8 cellular contexts compared by ENCODE assay signal in genomic region chr15:28021281-28022039, GRCh38.
DNase-seq lines count a peak whose midpoint lies in the region; ATAC-seq and TF ChIP-seq lines count a peak whose summit lies in the region.

No MANE protein-coding gene starts in this region.

- no peak overlapping the region for H3K4me3 ChIP-seq in mucosa of descending colon
- H3K4me3 ChIP-seq in stomach = no peak overlapping the region

- WGBS in stomach, 5 donors = 43 to 67% (median 51%) methylated on average over 13 to 17 of the region's 17 CpGs

- H3K27ac ChIP-seq in C4-2B (no peak overlapping the region), stomach (no peak overlapping the region)

- intact Hi-C loops in mucosa of descending colon (cut with DNase I, micrococcal nuclease) (loop anchor here in 1 of 2 donors (10.0 kb wide), 1 partner anchor 103 kb away; no protein-coding TSS in a partner anchor), stomach (cut with DNase I; ENCODE audit: low total_unique reads) (no loop called here)

- DNase-seq in HuH-7.5 (ENCODE audit: low spot score) (peak; percentile 41), NCI-H774 (lab: John Stamatoyannopoulos, UW) (peak; percentile 90), dedifferentiated amniotic fluid mesenchymal stem cell (ENCODE audit: extremely low spot score) (peak; percentile 18), mucosa of descending colon (peak; percentile 50 to 76 (median 68)), stomach (no peak)
- DNase-seq in activated CD8-positive, alpha-beta memory T cell treated with anti-CD3 and anti-CD28 coated beads for 24 hours = no peak

- H3K36me3 ChIP-seq in mucosa of descending colon (ENCODE audit: low read depth) = no peaks in the 10 kb centered on the region
- H3K36me3 ChIP-seq in stomach = no peaks in the 10 kb centered on the region

- no peak for TF ChIP-seq POLR2A in stomach (IDR thresholded peaks at IDR 0.05)

- H3K4me1 ChIP-seq in mucosa of descending colon (ENCODE audit: low read depth) (no peaks in the 10 kb centered on the region), stomach (no peaks in the 10 kb centered on the region)

- no peaks in the 10 kb centered on the region for H3K27me3 ChIP-seq in stomach

- peak; percentile 71 for ATAC-seq in mucosa of descending colon
- ATAC-seq in GM19452 (IDR thresholded peaks at IDR 0.05; ENCODE audit: unreplicated experiment) = no peak

- TF ChIP-seq CTCF in C4-2B (conservative IDR thresholded peaks at IDR 0.05) (peak; percentile 64), mucosa of descending colon (IDR thresholded peaks at IDR 0.05) (no peak), stomach (IDR thresholded peaks at IDR 0.05) (peak in 3 of 7 experiments; percentile 10 to 18 (median 16))

- H3K9me3 ChIP-seq in mucosa of descending colon (no peaks in the 10 kb centered on the region), stomach (no peaks in the 10 kb centered on the region)

- no peak for TF ChIP-seq EP300 in stomach (IDR thresholded peaks at IDR 0.05)

Comparison
In these comparisons a context has a peak if more than half of its experiments do, and no peak if none do; other contexts are left out.
1. DNase-seq: peak in HuH-7.5 (single experiment), NCI-H774 (single experiment), dedifferentiated amniotic fluid mesenchymal stem cell (single experiment) and mucosa of descending colon (3 of 3); none in stomach (single experiment) and activated CD8-positive, alpha-beta memory T cell treated with anti-CD3 and anti-CD28 coated beads for 24 hours (single experiment).